Comparison of ENCODE assay signal across 8 cellular contexts in genomic region chr22:32985899-32986772, GRCh38.
DNase-seq lines count a peak whose midpoint lies in the region; ATAC-seq, FAIRE-seq and TF ChIP-seq lines count a peak whose summit lies in the region.

No MANE protein-coding gene starts in this region.

- peak; percentile 82 for DNase-seq in COLO829 (ENCODE audit: low spot score)
- peak; percentile 54 for DNase-seq in HTR-8/SVneo (ENCODE audit: insufficient read length, low spot score)
- peak; percentile 35 for DNase-seq in RCC 7860 (ENCODE audit: low spot score)
- DNase-seq in amniotic stem cell (lab: John Stamatoyannopoulos, UW): peak; percentile 67
- peak; percentile 64 for DNase-seq in left cardiac atrium
- peak; percentile 77 for DNase-seq in prostate gland (ENCODE audit: low spot score)

- no peaks in the 10 kb centered on the region for H3K4me1 ChIP-seq in prostate gland (replicated peaks)

- H3K4me3 ChIP-seq in prostate gland: no peak overlapping the region

- 36% methylated on average over 16 of the region's 16 CpGs for WGBS in prostate gland

- no peak for TF ChIP-seq POLR2A in prostate gland (IDR thresholded peaks at IDR 0.05)

- H3K36me3 ChIP-seq in prostate gland: no peaks in the 10 kb centered on the region

- H3K27me3 ChIP-seq in prostate gland (replicated peaks; ENCODE audit: insufficient read depth): no peaks in the 10 kb centered on the region

- no peaks in the 10 kb centered on the region for H3K9me3 ChIP-seq in prostate gland

- FAIRE-seq in HTR-8/SVneo (lab: Jason Lieb, UNC) (peak; percentile 20), RCC 7860 (lab: Jason Lieb, UNC) (no peak)

- peak; percentile 95 to 97 for ATAC-seq in left cardiac atrium
- no peak for ATAC-seq in GM18907 (IDR thresholded peaks at IDR 0.05; ENCODE audit: unreplicated experiment)
- no peak for ATAC-seq in HG03565 (IDR thresholded peaks at IDR 0.05; ENCODE audit: unreplicated experiment)

- peak; percentile 75 to 89 (median 82) for TF ChIP-seq CTCF in prostate gland (IDR thresholded peaks at IDR 0.05)

- intact Hi-C loops in left cardiac atrium (cut with DNase I) (loop anchor here (2.0 to 10.0 kb wide), 5 partner anchors 59 to 324 kb away; partner anchors contain the start of gene TIMP3 (in 1 of the 2)), prostate gland (cut with DNase I) (loop anchor here (2.0 to 5.0 kb wide), 4 partner anchors 59 to 457 kb away; partner anchors contain the start of gene TIMP3)

- peak overlapping the region in 1 of 2 donors; percentile 36 for H3K27ac ChIP-seq in prostate gland

Comparison
In these comparisons a context has a peak if more than half of its experiments do, and no peak if none do; other contexts are left out.
1. ATAC-seq: peak in left cardiac atrium (2 of 2); none in GM18907 (single experiment) and HG03565 (single experiment).
2. Peak in every context shown above with its lines, with median percentiles within 50 percentile points of each other: DNase-seq.